ENCODE assay signal across 15 cellular contexts in genomic region chr4:11635336-11635735, GRCh38.
A peak's percentile ranks its signal among the peaks of the same experiment; 100 is the strongest.
DNase-seq lines count a peak whose midpoint lies in the region; ATAC-seq and TF ChIP-seq lines count a peak whose summit lies in the region.
"Had no signal": no experiment of that assay in that cellular context is flagged by ENCODE, and none has a peak within 500 bp of the region (broad histone marks: within the 10 kb centered on the region; RNA-seq: fewer than 3 reads in every experiment).

No MANE protein-coding gene starts in this region.

- no peaks in the 10 kb centered on the region for H3K4me1 Mint-ChIP-seq in neural progenitor cell
- no peaks in the 10 kb centered on the region for H3K4me1 Mint-ChIP-seq in activated naive CD8-positive, alpha-beta T cell treated with anti-CD3 and anti-CD28 coated beads for 36 hours
- H3K4me1 Mint-ChIP-seq: activated CD8-positive, alpha-beta memory T cell treated with anti-CD3 and anti-CD28 coated beads, Interleukin-2, amount 10 ng/mL, durations not matched to agents 7 days and 5 days; stimulated activated effector memory CD8-positive, alpha-beta T cell treated with anti-CD3 and anti-CD28 coated beads, Interleukin-12 subunit alpha, Interleukin-12 subunit beta, amount 100 ng/mL, for 72 hours had no signal

- no peaks in the 10 kb centered on the region for H3K79me2 ChIP-seq in neural progenitor cell (ENCODE audit: low read depth)

- no peak overlapping the region for H3K4me3 Mint-ChIP-seq in neural progenitor cell
- no peak overlapping the region for H3K4me3 Mint-ChIP-seq in activated naive CD8-positive, alpha-beta T cell treated with anti-CD3 and anti-CD28 coated beads for 36 hours
- H3K4me3 Mint-ChIP-seq: activated CD8-positive, alpha-beta memory T cell treated with anti-CD3 and anti-CD28 coated beads, Interleukin-2, amount 10 ng/mL, durations not matched to agents 7 days and 5 days; stimulated activated effector memory CD8-positive, alpha-beta T cell treated with anti-CD3 and anti-CD28 coated beads, Interleukin-12 subunit alpha, Interleukin-12 subunit beta, amount 100 ng/mL, for 72 hours had no signal

- ATAC-seq in body of pancreas: peak; percentile 59
- ATAC-seq: activated CD8-positive, alpha-beta memory T cell treated with anti-CD3 and anti-CD28 coated beads, Interleukin-2, amount 10 ng/mL, durations not matched to agents 7 days and 5 days; K562; stimulated activated effector memory CD8-positive, alpha-beta T cell treated with anti-CD3 and anti-CD28 coated beads, Interleukin-12 subunit alpha, Interleukin-12 subunit beta, amount 100 ng/mL, for 72 hours had no signal

- H3K27ac ChIP-seq in body of pancreas: peak overlapping the region in 1 of 4 donors; percentile 13
- no peak overlapping the region for H3K27ac ChIP-seq in neural progenitor cell

- H3K36me3 ChIP-seq in body of pancreas (replicated peaks in 1 of 2; ENCODE audit: insufficient read depth in 1 of 2, low read depth in 2 of 2) (no peaks in the 10 kb centered on the region), neural progenitor cell (no peaks in the 10 kb centered on the region)

- H3K4me1 ChIP-seq in body of pancreas: no peaks in the 10 kb centered on the region
- H3K4me1 ChIP-seq in neural progenitor cell: no peaks in the 10 kb centered on the region

- H3K36me3 Mint-ChIP-seq in neural progenitor cell: no peaks in the 10 kb centered on the region
- no peaks in the 10 kb centered on the region for H3K36me3 Mint-ChIP-seq in activated naive CD8-positive, alpha-beta T cell treated with anti-CD3 and anti-CD28 coated beads for 36 hours
- H3K36me3 Mint-ChIP-seq: activated CD8-positive, alpha-beta memory T cell treated with anti-CD3 and anti-CD28 coated beads, Interleukin-2, amount 10 ng/mL, durations not matched to agents 7 days and 5 days; stimulated activated effector memory CD8-positive, alpha-beta T cell treated with anti-CD3 and anti-CD28 coated beads, Interleukin-12 subunit alpha, Interleukin-12 subunit beta, amount 100 ng/mL, for 72 hours had no signal

- no peak overlapping the region for H3K9ac ChIP-seq in neural progenitor cell

- no peaks in the 10 kb centered on the region for H4K20me1 ChIP-seq in neural progenitor cell (ENCODE audit: low read depth)

- H3F3A ChIP-seq in neural progenitor cell (ENCODE audit: low read depth): no peaks in the 10 kb centered on the region

- no peak overlapping the region for H2AFZ ChIP-seq in neural progenitor cell (replicated peaks)

- in situ Hi-C loops in ACHN (cut with HindIII; ENCODE audit: low pct_ligation_motif_present, low pct_unique_long_range_greater_than_20kb, low sequenced_read_pairs): no loop called here

- H3K27me3 Mint-ChIP-seq in neural progenitor cell (ENCODE audit: insufficient read depth, low read depth): peaks cover 4% of the 10 kb centered on the region
- H3K27me3 Mint-ChIP-seq in activated naive CD8-positive, alpha-beta T cell treated with anti-CD3 and anti-CD28 coated beads for 36 hours: no peaks in the 10 kb centered on the region
- H3K27me3 Mint-ChIP-seq: activated CD8-positive, alpha-beta memory T cell treated with anti-CD3 and anti-CD28 coated beads, Interleukin-2, amount 10 ng/mL, durations not matched to agents 7 days and 5 days had no signal

- TF ChIP-seq CTCF in body of pancreas (IDR thresholded peaks at IDR 0.05) (no peak), neural progenitor cell (IDR thresholded peaks at IDR 0.05) (no peak)

- WGBS in body of pancreas, 2 donors: 51 to 77% methylated on average over 2 of the region's 2 CpGs

- peak; percentile 13; the same call in 1 of the 2 replicates for TF ChIP-seq RAD21 in Ishikawa (IDR thresholded peaks at IDR 0.05; ENCODE audit: low read depth)

- DNase-seq in ACHN: peak; percentile 73
- DNase-seq in body of pancreas: no peak
- peak; percentile 82 for DNase-seq in iris pigment epithelial cell (ENCODE audit: low read depth)
- DNase-seq in SHP77 (lab: John Stamatoyannopoulos, UW): no peak
- no peak for DNase-seq in neural progenitor cell (ENCODE audit: low spot score)
- no peak for DNase-seq in activated naive CD8-positive, alpha-beta T cell treated with anti-CD3 and anti-CD28 coated beads for 36 hours
- no peak for DNase-seq in NCI-H226
- DNase-seq: activated CD8-positive, alpha-beta memory T cell treated with anti-CD3 and anti-CD28 coated beads, Interleukin-2, amount 10 ng/mL, durations not matched to agents 7 days and 5 days; effector CD8-positive, alpha-beta T cell; midbrain; NCI-H2081; SHP77 treated with DMSO at 0.1 percent for 48 hours had no signal

- H3K9me3 Mint-ChIP-seq in neural progenitor cell: peaks cover 6% of the 10 kb centered on the region
- H3K9me3 Mint-ChIP-seq in activated naive CD8-positive, alpha-beta T cell treated with anti-CD3 and anti-CD28 coated beads for 36 hours: peaks cover 2% of the 10 kb centered on the region
- H3K9me3 Mint-ChIP-seq: stimulated activated effector memory CD8-positive, alpha-beta T cell treated with anti-CD3 and anti-CD28 coated beads, Interleukin-12 subunit alpha, Interleukin-12 subunit beta, amount 100 ng/mL, for 72 hours had no signal

- H3K9me3 ChIP-seq in body of pancreas (no peaks in the 10 kb centered on the region), neural progenitor cell (ENCODE audit: low read depth) (peaks cover 3% of the 10 kb centered on the region)

- intact Hi-C loops in body of pancreas (cut with DNase I): no loop called here

- H3K4me3 ChIP-seq in body of pancreas (no peak overlapping the region), neural progenitor cell (no peak overlapping the region)
- H3K4me3 ChIP-seq: K562 had no signal

- no peaks in the 10 kb centered on the region for H3K27me3 ChIP-seq in body of pancreas
- no peaks in the 10 kb centered on the region for H3K27me3 ChIP-seq in neural progenitor cell

- no peak for TF ChIP-seq POLR2A in body of pancreas (IDR thresholded peaks at IDR 0.05)

- TF ChIP-seq EP300 in Ishikawa (IDR thresholded peaks at IDR 0.05; ENCODE audit: borderline replicate concordance): peak; percentile 79; the same call in 1 of the 2 replicates

- no peak overlapping the region for H3K27ac Mint-ChIP-seq in neural progenitor cell
- H3K27ac Mint-ChIP-seq in activated naive CD8-positive, alpha-beta T cell treated with anti-CD3 and anti-CD28 coated beads for 36 hours: no peak overlapping the region
- H3K27ac Mint-ChIP-seq: activated CD8-positive, alpha-beta memory T cell treated with anti-CD3 and anti-CD28 coated beads, Interleukin-2, amount 10 ng/mL, durations not matched to agents 7 days and 5 days; stimulated activated effector memory CD8-positive, alpha-beta T cell treated with anti-CD3 and anti-CD28 coated beads, Interleukin-12 subunit alpha, Interleukin-12 subunit beta, amount 100 ng/mL, for 72 hours had no signal

- no peak overlapping the region for H3K4me2 ChIP-seq in neural progenitor cell

TF ChIP-seq in Ishikawa, 13 proteins besides CTCF, POLR2A, EP300 and RAD21:
- TF ChIP-seq YY1 (IDR thresholded peaks at IDR 0.05; ENCODE audit: low read depth) (no peak), TEAD4 (IDR thresholded peaks at IDR 0.05) (peak; percentile 90), USF1 (IDR thresholded peaks at IDR 0.05) (no peak), MAX (IDR thresholded peaks at IDR 0.05) (peak; percentile 39; the same call in 1 of the 2 replicates), TCF12 (IDR thresholded peaks at IDR 0.05; ENCODE audit: low read depth) (peak; percentile 62), FOXM1 (IDR thresholded peaks at IDR 0.05; ENCODE audit: borderline replicate concordance, low read depth) (peak; percentile 21; the same call in 1 of the 2 replicates), CEBPB (IDR thresholded peaks at IDR 0.05) (peak; percentile 87)
TF ChIP-seq in Ishikawa: peak in this region for 5.

Comparison
In these comparisons a context has a peak if more than half of its experiments do, and no peak if none do; other contexts are left out.
1. DNase-seq: peak in ACHN (single experiment) and iris pigment epithelial cell (single experiment); none in body of pancreas (0 of 4), SHP77 (0 of 2), neural progenitor cell (single experiment), activated naive CD8-positive, alpha-beta T cell treated with anti-CD3 and anti-CD28 coated beads for 36 hours (single experiment) and NCI-H226 (single experiment).